7 cellular contexts compared by ENCODE assay signal in genomic region chr6:166707045-166707444, GRCh38.
A peak's percentile ranks its signal among the peaks of the same experiment; 100 is the strongest.
DNase-seq lines count a peak whose midpoint lies in the region; ATAC-seq and TF ChIP-seq lines count a peak whose summit lies in the region.

No MANE protein-coding gene starts in this region.

- H3K27ac Mint-ChIP-seq in glutamatergic neuron (ENCODE audit: unreplicated experiment): no peak overlapping the region

- H3K4me3 ChIP-seq in GM12864 (ENCODE audit: low read depth, low read length): no peak overlapping the region

- intact Hi-C loops in posterior vena cava (cut with DNase I): no loop called here

- peaks cover 2% of the 10 kb centered on the region for H3K4me1 Mint-ChIP-seq in glutamatergic neuron (ENCODE audit: low read depth, unreplicated experiment)

- peak; percentile 61 for TF ChIP-seq CTCF in GM12864 (IDR thresholded peaks at IDR 0.05; ENCODE audit: low read depth, low read length, missing control alignments)
- TF ChIP-seq CTCF in glutamatergic neuron (IDR thresholded peaks at IDR 0.05; ENCODE audit: partially characterized antibody, unreplicated experiment): peak; percentile 51

- H3K27me3 Mint-ChIP-seq in glutamatergic neuron (ENCODE audit: unreplicated experiment): peaks cover 3% of the 10 kb centered on the region

- peaks cover 8% of the 10 kb centered on the region for H3K36me3 Mint-ChIP-seq in glutamatergic neuron (ENCODE audit: unreplicated experiment)

- DNase-seq in GM12864 (ENCODE audit: low read depth): no peak
- DNase-seq in SW480 (ENCODE audit: low spot score): peak; percentile 33
- DNase-seq in glutamatergic neuron: peak; percentile 83
- peak; percentile 80 for DNase-seq in posterior vena cava (ENCODE audit: low spot score)
- DNase-seq in germinal center (ENCODE audit: low spot score): no peak
- no peak for DNase-seq in NCI-H1048 (lab: John Stamatoyannopoulos, UW)

- no peak overlapping the region for H3K4me3 Mint-ChIP-seq in glutamatergic neuron (ENCODE audit: unreplicated experiment)

- peak; percentile 64 for ATAC-seq in HG02588 (IDR thresholded peaks at IDR 0.05; ENCODE audit: unreplicated experiment)

- peaks cover 3% of the 10 kb centered on the region for H3K9me3 Mint-ChIP-seq in glutamatergic neuron (ENCODE audit: unreplicated experiment)

Comparison
In these comparisons a context has a peak if more than half of its experiments do, and no peak if none do; other contexts are left out.
1. DNase-seq: peak in SW480 (single experiment), glutamatergic neuron (single experiment) and posterior vena cava (single experiment); none in GM12864 (single experiment), germinal center (single experiment) and NCI-H1048 (single experiment).